ENCODE assay signal across 8 cellular contexts in genomic region chr5:66864240-66864884, GRCh38.
DNase-seq lines count a peak whose midpoint lies in the region; ATAC-seq and TF ChIP-seq lines count a peak whose summit lies in the region.

No MANE protein-coding gene starts in this region.

- ATAC-seq in GM21723 (IDR thresholded peaks at IDR 0.05; ENCODE audit: unreplicated experiment) (peak; percentile 52), T-helper 17 cell (peak; percentile 33), thoracic aorta (ENCODE audit: insufficient number of reproducible peaks, low FRiP score, low read depth) (no peak), HG03045 (IDR thresholded peaks at IDR 0.05; ENCODE audit: unreplicated experiment) (no peak)

- H3K4me3 ChIP-seq in BE2C (ENCODE audit: low read depth, low read length) (no peak overlapping the region), cardiac muscle cell (no peak overlapping the region), thoracic aorta (no peak overlapping the region)
- no peak overlapping the region for H3K4me3 ChIP-seq in effector memory CD4-positive, alpha-beta T cell (ENCODE audit: insufficient read depth, low read depth, low read length, poor library complexity, severe bottlenecking)

- H3K27me3 ChIP-seq in BE2C, result no peaks in the 10 kb centered on the region
- no peaks in the 10 kb centered on the region for H3K27me3 ChIP-seq in cardiac muscle cell
- no peaks in the 10 kb centered on the region for H3K27me3 ChIP-seq in thoracic aorta (replicated peaks; ENCODE audit: insufficient read depth)
- H3K27me3 ChIP-seq in effector memory CD4-positive, alpha-beta T cell (replicated peaks; ENCODE audit: control insufficient read depth, insufficient read depth, low read length, poor library complexity, severe bottlenecking), result no peaks in the 10 kb centered on the region

- DNase-seq in BE2C (peak; percentile 40), T-helper 17 cell (no peak), cardiac muscle cell (ENCODE audit: low read depth in 1 of 2, low spot score in 1 of 2) (peak in 1 of 2 donors; percentile 86), thoracic aorta (ENCODE audit: low spot score) (no peak), SK-N-DZ (ENCODE audit: low spot score) (no peak)
- DNase-seq in effector memory CD4-positive, alpha-beta T cell, result no peak

- H3K4me1 ChIP-seq in BE2C (no peaks in the 10 kb centered on the region; the same call in 1 of the 2 replicates), cardiac muscle cell (ENCODE audit: low read depth) (peaks cover 23% of the 10 kb centered on the region), thoracic aorta (ENCODE audit: control insufficient read depth in 1 of 2, low read depth in 2 of 2) (no peaks in the 10 kb centered on the region)
- no peaks in the 10 kb centered on the region for H3K4me1 ChIP-seq in effector memory CD4-positive, alpha-beta T cell (ENCODE audit: control insufficient read depth, insufficient read depth, low read length, poor library complexity, severe bottlenecking)

- peaks cover 6% of the 10 kb centered on the region for H3K36me3 Mint-ChIP-seq in T-helper 17 cell (ENCODE audit: low read depth)

- H3K9me3 ChIP-seq in BE2C, result no peaks in the 10 kb centered on the region
- no peaks in the 10 kb centered on the region for H3K9me3 ChIP-seq in T-helper 17 cell (ENCODE audit: control insufficient read depth, low read length, poor library complexity, severe bottlenecking)
- H3K9me3 ChIP-seq in cardiac muscle cell (ENCODE audit: low read depth), result no peaks in the 10 kb centered on the region
- H3K9me3 ChIP-seq in thoracic aorta, result no peaks in the 10 kb centered on the region
- no peaks in the 10 kb centered on the region for H3K9me3 ChIP-seq in effector memory CD4-positive, alpha-beta T cell (ENCODE audit: control insufficient read depth, low read length)

- no peak overlapping the region for H3K27ac ChIP-seq in cardiac muscle cell
- H3K27ac ChIP-seq in thoracic aorta, result no peak overlapping the region
- no peak overlapping the region for H3K27ac ChIP-seq in effector memory CD4-positive, alpha-beta T cell (ENCODE audit: insufficient read depth, low read length, poor library complexity, severe bottlenecking)

- peaks cover 9% of the 10 kb centered on the region for H3K4me1 Mint-ChIP-seq in T-helper 17 cell

- TF ChIP-seq CTCF in BE2C (IDR thresholded peaks at IDR 0.05; ENCODE audit: low read depth, low read length) (peak; percentile 69), cardiac muscle cell (IDR thresholded peaks at IDR 0.05; ENCODE audit: low read depth, low read length) (peak; percentile 55), thoracic aorta (IDR thresholded peaks at IDR 0.05) (peak; percentile 22)

- H3K36me3 ChIP-seq in BE2C, result no peaks in the 10 kb centered on the region
- H3K36me3 ChIP-seq in cardiac muscle cell, result no peaks in the 10 kb centered on the region
- no peaks in the 10 kb centered on the region for H3K36me3 ChIP-seq in thoracic aorta
- no peaks in the 10 kb centered on the region for H3K36me3 ChIP-seq in effector memory CD4-positive, alpha-beta T cell (ENCODE audit: control insufficient read depth, insufficient read depth, low read length)

- H3K27ac Mint-ChIP-seq in T-helper 17 cell, result no peak overlapping the region

- H3K27me3 Mint-ChIP-seq in T-helper 17 cell, result peaks cover 22% of the 10 kb centered on the region

- H3K4me3 Mint-ChIP-seq in T-helper 17 cell, result no peak overlapping the region

Comparison
In these comparisons a context has a peak if more than half of its experiments do, and no peak if none do; other contexts are left out.
1. ATAC-seq: peak in GM21723 (single experiment) and T-helper 17 cell (single experiment); none in thoracic aorta (single experiment) and HG03045 (single experiment).
2. Peak in every context shown above with its lines, with median percentiles within 50 percentile points of each other: CTCF ChIP-seq.